Comparison of ENCODE assay signal across 8 cellular contexts in the genomic region with DNA sequence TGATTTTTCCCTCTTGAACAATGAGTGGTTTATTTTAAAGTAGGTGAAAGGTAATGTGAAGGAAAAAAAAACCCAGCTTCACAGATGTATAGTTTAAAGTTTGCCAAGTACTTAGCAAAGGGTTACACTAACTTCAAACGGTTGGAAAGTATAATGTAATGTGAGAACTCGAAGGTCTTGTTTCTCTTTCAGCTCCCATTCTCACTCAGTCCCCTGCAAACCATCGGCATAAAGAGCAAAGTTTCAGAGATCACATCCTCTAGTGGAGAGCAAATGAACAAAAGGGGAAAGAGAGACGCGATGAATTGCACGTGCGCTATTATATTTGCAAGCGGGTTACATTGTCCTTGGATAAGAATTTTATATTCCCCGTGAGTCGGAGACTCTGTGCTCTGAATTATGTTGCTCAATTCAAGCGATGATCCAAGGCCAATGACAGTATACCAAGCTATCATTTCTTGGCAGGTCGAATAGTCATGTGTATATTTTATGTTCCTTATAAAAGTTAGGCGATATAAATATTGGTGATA. TPM values are rescaled to one million over a fixed set of nuclear protein-coding genes. Genes with fewer than 3 reads are reported as not detected.
DNase-seq lines count a peak whose midpoint lies in the region; ATAC-seq and FAIRE-seq lines count a peak whose summit lies in the region.

No MANE protein-coding gene starts in this region.

- FAIRE-seq in endometrium (lab: Jason Lieb, UNC) = peak; percentile 21

- H3K4me3 ChIP-seq in GM23248 (peak overlapping the region; percentile 59), trophoblast cell (ENCODE audit: low read depth, low read length) (no peak overlapping the region)

- H3K9me3 ChIP-seq in GM23248 (ENCODE audit: low read depth) = no peaks in the 10 kb centered on the region
- no peaks in the 10 kb centered on the region for H3K9me3 ChIP-seq in trophoblast cell (ENCODE audit: insufficient read depth, low read depth, low read length)

- no peak overlapping the region for H2BK120ac ChIP-seq in trophoblast cell (ENCODE audit: insufficient read depth, low read length, poor library complexity)

- H2AK5ac ChIP-seq in trophoblast cell (ENCODE audit: low read length) = no peak overlapping the region

- H3K27me3 ChIP-seq in GM23248 (replicated peaks; ENCODE audit: insufficient read depth) = no peaks in the 10 kb centered on the region
- H3K27me3 ChIP-seq in trophoblast cell (ENCODE audit: insufficient read depth, low read length) = no peaks in the 10 kb centered on the region

- H4K91ac ChIP-seq in trophoblast cell (ENCODE audit: low read depth, low read length) = no peak overlapping the region

- in situ Hi-C loops in GM23248 (cut with MboI) = no loop called here

- H3K9ac ChIP-seq in GM23248 = peak overlapping the region; percentile 52
- H3K9ac ChIP-seq in trophoblast cell (ENCODE audit: low read length) = no peak overlapping the region

- H3K9me2 ChIP-seq in GM23248 (ENCODE audit: insufficient read depth) = no peaks in the 10 kb centered on the region

- H3K18ac ChIP-seq in trophoblast cell (ENCODE audit: low read length) = no peak overlapping the region

- no peak overlapping the region for H3K4ac ChIP-seq in trophoblast cell (ENCODE audit: low read depth, low read length)

- no peaks in the 10 kb centered on the region for H3K79me1 ChIP-seq in trophoblast cell (ENCODE audit: low read length)

- no peak overlapping the region for H4K8ac ChIP-seq in trophoblast cell (ENCODE audit: low read depth, low read length)

- H2BK5ac ChIP-seq in trophoblast cell (ENCODE audit: low read depth, low read length, poor library complexity) = no peak overlapping the region

- H2AFZ ChIP-seq in GM23248 (peak overlapping the region; percentile 83), trophoblast cell (ENCODE audit: insufficient read depth, low read length, poor library complexity) (no peak overlapping the region)

- H2BK12ac ChIP-seq in trophoblast cell (ENCODE audit: low read length) = no peak overlapping the region

- 14 to 15% methylated on average over 13 of the region's 13 CpGs for WGBS in GM23248 (ENCODE audit: low coverage in 1 of 2, low lambda C conversion rate in 2 of 2, missing lambda C conversion rate in 2 of 2), 2 experiments
- no CpG with 5 or more reads among the region's 13 CpGs for WGBS in trophoblast cell (ENCODE audit: extremely low coverage, insufficient coverage, insufficient read length)

- H3K79me2 ChIP-seq in GM23248 (ENCODE audit: insufficient read depth) (no peaks in the 10 kb centered on the region), trophoblast cell (ENCODE audit: control insufficient read depth, insufficient read depth, low read length, poor library complexity) (no peaks in the 10 kb centered on the region)

- H3K4me2 ChIP-seq in GM23248 (ENCODE audit: unreplicated experiment) (peak overlapping the region; percentile 88), trophoblast cell (ENCODE audit: low read length) (peak overlapping the region; percentile 19)

- peak; percentile 95 for ATAC-seq in GM18498 (IDR thresholded peaks at IDR 0.05; ENCODE audit: unreplicated experiment)

- H3K27ac ChIP-seq in GM23248 (peak overlapping the region; percentile 20; the same call in 1 of the 2 replicates), trophoblast cell (ENCODE audit: low read depth, low read length) (no peak overlapping the region)

- H3F3A ChIP-seq in GM23248 (ENCODE audit: insufficient read depth) = peaks cover 32% of the 10 kb centered on the region

- DNase-seq in GM23248 (peak; percentile 61), M059J (ENCODE audit: low read depth) (peak; percentile 77), trophoblast cell (no peak), superior temporal gyrus (ENCODE audit: extremely low spot score) (no peak), AML-193 (lab: John Stamatoyannopoulos, UW) (no peak), NCI-H2171 (lab: John Stamatoyannopoulos, UW) (no peak)

- no peak overlapping the region for H3K23ac ChIP-seq in trophoblast cell (ENCODE audit: low read length)

- H3K36me3 ChIP-seq in GM23248 (ENCODE audit: low read depth) = no peaks in the 10 kb centered on the region
- no peaks in the 10 kb centered on the region for H3K36me3 ChIP-seq in trophoblast cell (ENCODE audit: control insufficient read depth in 1 of 2, insufficient read depth in 2 of 2, low read length in 2 of 2)

- no peaks in the 10 kb centered on the region for H4K20me1 ChIP-seq in GM23248 (ENCODE audit: insufficient read depth)

- H3K4me1 ChIP-seq in GM23248 (ENCODE audit: insufficient read depth) = peaks cover 39% of the 10 kb centered on the region
- peaks cover 8% of the 10 kb centered on the region in 2 experiments for H3K4me1 ChIP-seq in trophoblast cell (ENCODE audit: control insufficient read depth in 1 of 2, insufficient read depth in 2 of 2, low read length in 2 of 2)

- no peak overlapping the region for H3K14ac ChIP-seq in trophoblast cell (ENCODE audit: low read length)

- no peak overlapping the region for H4K12ac ChIP-seq in trophoblast cell (ENCODE audit: low read depth, low read length)

RNA-seq across cellular contexts. Expression of a gene that starts 37.6 kb away (rescaled TPM):
- total RNA-seq in GM23248 (2014; rRNA removed; shearing (Covaris generic)) = 0.89 and 0.97 TPM in 2 replicates
- polyA plus RNA-seq in GM23248 (2016; fragmentation: Nextera tagmentation; extraction: Ambion mirVana) = 0.57 and 0.79 TPM in 2 replicates
- total RNA-seq in M059J (2014; rRNA removed; shearing (Covaris generic)) = 5.3 and 8.7 TPM in 2 replicates
- 0.21 and 0.23 TPM in 2 replicates for polyA plus RNA-seq in trophoblast cell (2013)

Comparison
In these comparisons a context has a peak if more than half of its experiments do, and no peak if none do; other contexts are left out.
1. DNase-seq: peak in GM23248 (single experiment) and M059J (single experiment); none in trophoblast cell (0 of 2), superior temporal gyrus (single experiment), AML-193 (0 of 2) and NCI-H2171 (single experiment).